In genomic region chr1:154186177-154186576, GRCh38 we compare ENCODE assay signal across 8 cellular contexts. TPM values are rescaled to one million over a fixed set of nuclear protein-coding genes. Genes with fewer than 3 reads are reported as not detected.
A peak's percentile ranks its signal among the peaks of the same experiment; 100 is the strongest.
DNase-seq lines count a peak whose midpoint lies in the region; ATAC-seq, FAIRE-seq and TF ChIP-seq lines count a peak whose summit lies in the region.

No MANE protein-coding gene starts in this region.

- H3K27me3 ChIP-seq in HL-60 (ENCODE audit: insufficient read depth, poor library complexity, severe bottlenecking) = no peaks in the 10 kb centered on the region
- H3K27me3 ChIP-seq in small intestine (ENCODE audit: control insufficient read depth in 2 of 2, insufficient read depth in 2 of 2, low read length in 2 of 2) = no peaks in the 10 kb centered on the region

- H3K27ac ChIP-seq in C4-2B = peak overlapping the region; percentile 25; the same call in 1 of the 2 replicates
- H3K27ac ChIP-seq in HL-60 (replicated peaks) = no peak overlapping the region
- H3K27ac ChIP-seq in small intestine (ENCODE audit: low read depth in 1 of 2, low read length in 1 of 2) = no peak overlapping the region

- peak in 1 of 2 experiments; percentile 82 for DNase-seq in HL-60 (ENCODE audit: low read depth in 1 of 2, low spot score in 1 of 2)
- peak; percentile 36 to 83 for DNase-seq in NOMO-1 (lab: John Stamatoyannopoulos, UW; ENCODE audit: unreplicated experiment in 2 of 2)
- DNase-seq in activated CD8-positive, alpha-beta memory T cell treated with anti-CD3 and anti-CD28 coated beads, Interleukin-2, amount 50 U/mL, for 24 hours (ENCODE audit: extremely low read depth) = peak; percentile 27
- peak; percentile 81 for DNase-seq in fibroblast of pulmonary artery (ENCODE audit: low read depth)
- DNase-seq in small intestine = peak; percentile 62

- peak; percentile 88 for TF ChIP-seq CTCF in C4-2B (conservative IDR thresholded peaks at IDR 0.05)
- peak; percentile 75 for TF ChIP-seq CTCF in HL-60 (IDR thresholded peaks at IDR 0.05; ENCODE audit: insufficient read depth, low read length)
- TF ChIP-seq CTCF in fibroblast of pulmonary artery (IDR thresholded peaks at IDR 0.05; ENCODE audit: low read length, missing control alignments) = peak; percentile 69

- H3K4me1 ChIP-seq in small intestine (ENCODE audit: control insufficient read depth in 2 of 2, insufficient read depth in 1 of 2, low read depth in 1 of 2, low read length in 1 of 2) = peaks cover 0 to 2% of the 10 kb centered on the region in 2 donors

- no peaks in the 10 kb centered on the region for H3K36me3 ChIP-seq in small intestine (ENCODE audit: control insufficient read depth in 2 of 2, insufficient read depth in 2 of 2, low read length in 2 of 2)

- FAIRE-seq in small intestine (lab: Jason Lieb, UNC) = no peak

- no peaks in the 10 kb centered on the region for H3K9me3 ChIP-seq in small intestine (ENCODE audit: control insufficient read depth, low read depth)

- no peak overlapping the region for H3K4me3 ChIP-seq in HL-60 (replicated peaks; ENCODE audit: insufficient read depth, low read length)
- no peak overlapping the region for H3K4me3 ChIP-seq in fibroblast of pulmonary artery (replicated peaks; ENCODE audit: low read depth, low read length)
- H3K4me3 ChIP-seq in small intestine (ENCODE audit: low read depth in 1 of 2, low read length in 2 of 2) = no peak overlapping the region

- 9 to 51% (median 44%) methylated on average over 1 of the region's 1 CpG for WGBS in small intestine, 3 donors

- no peak for ATAC-seq in GM18498 (IDR thresholded peaks at IDR 0.05; ENCODE audit: unreplicated experiment)
- ATAC-seq in GM18858 (IDR thresholded peaks at IDR 0.05; ENCODE audit: unreplicated experiment) = no peak

RNA-seq across cellular contexts. Expression of gene TPM3, which starts 5.7 kb away (rescaled TPM):
- polyA plus RNA-seq in small intestine = 100 to 1,000 TPM; 244 to 335 (median 248) TPM

RNA-seq across cellular contexts. Expression of gene CFAP141, which starts 20.0 kb away (rescaled TPM):
- polyA plus RNA-seq in small intestine = not detected

RNA-seq across cellular contexts. Expression of gene NUP210L, which starts 31.3 kb away (rescaled TPM):
- under 1 TPM in 1 of 3 donors, not detected in 2; 0.01 TPM for polyA plus RNA-seq in small intestine

RNA-seq across cellular contexts. Expression of gene UBAP2L, which starts 34.6 kb away (rescaled TPM):
- 10 to 100 TPM; 29.7 to 52.3 (median 30.0) TPM for polyA plus RNA-seq in small intestine
